ENCODE assay signal across 1 cellular context in the genomic region with DNA sequence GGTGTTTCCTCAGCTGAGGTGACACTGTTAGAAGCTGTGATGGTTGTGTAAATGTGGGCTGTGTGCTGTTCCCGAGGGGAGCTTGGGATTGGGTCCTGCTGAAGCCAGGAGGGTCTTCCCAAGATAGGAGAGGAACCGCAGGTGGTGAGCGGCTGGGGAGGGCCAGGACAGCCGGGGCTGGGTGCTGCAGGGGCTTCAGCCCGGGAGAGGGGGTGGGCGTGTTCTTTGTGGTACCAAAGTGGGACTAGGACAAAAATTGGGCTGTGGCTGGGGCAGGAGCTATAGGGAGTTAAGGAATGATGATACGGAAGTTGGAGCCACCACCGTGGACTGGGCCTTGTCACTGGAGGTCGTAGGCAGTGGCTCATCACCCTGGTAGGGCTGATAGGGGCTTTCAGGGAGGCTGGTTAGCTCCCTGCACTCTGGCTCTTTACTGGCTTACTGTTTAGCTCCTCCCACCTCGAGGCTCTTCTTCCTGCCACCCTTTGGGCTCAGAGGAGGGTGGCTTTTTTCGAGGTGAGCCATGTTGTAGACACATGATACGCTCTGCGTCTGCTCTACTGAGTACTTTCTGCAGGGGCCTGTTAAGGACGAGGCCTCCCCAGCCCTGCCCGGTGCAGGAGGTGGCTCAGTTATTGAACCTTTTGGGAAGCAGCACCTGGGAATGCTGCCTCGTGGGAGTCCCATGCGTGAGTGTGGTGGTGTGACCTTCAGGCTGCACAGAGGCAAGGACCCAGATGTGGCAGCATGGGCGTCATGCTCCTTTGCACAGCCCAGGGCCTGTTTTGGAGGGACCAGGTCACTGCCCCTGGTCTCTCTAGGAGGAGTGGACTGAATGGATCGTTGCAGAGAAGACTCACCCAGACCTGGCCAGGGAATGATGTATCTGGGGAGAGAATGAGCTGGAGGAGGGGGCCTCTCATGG.
TF ChIP-seq lines count a peak whose summit lies in the region.

No MANE protein-coding gene starts in this region.

TF ChIP-seq in IMR-90, 13 proteins besides CTCF, POLR2A, EP300 and RAD21:
- no peak for TF ChIP-seq NFE2L2 (IDR thresholded peaks at IDR 0.05; ENCODE audit: low read depth, low read length)
- no peak for TF ChIP-seq MAZ (IDR thresholded peaks at IDR 0.05; ENCODE audit: borderline replicate concordance, low read depth, low read length)
- no peak for TF ChIP-seq BHLHE40 (IDR thresholded peaks at IDR 0.05; ENCODE audit: low read depth, low read length)
- TF ChIP-seq, protein P1, sequence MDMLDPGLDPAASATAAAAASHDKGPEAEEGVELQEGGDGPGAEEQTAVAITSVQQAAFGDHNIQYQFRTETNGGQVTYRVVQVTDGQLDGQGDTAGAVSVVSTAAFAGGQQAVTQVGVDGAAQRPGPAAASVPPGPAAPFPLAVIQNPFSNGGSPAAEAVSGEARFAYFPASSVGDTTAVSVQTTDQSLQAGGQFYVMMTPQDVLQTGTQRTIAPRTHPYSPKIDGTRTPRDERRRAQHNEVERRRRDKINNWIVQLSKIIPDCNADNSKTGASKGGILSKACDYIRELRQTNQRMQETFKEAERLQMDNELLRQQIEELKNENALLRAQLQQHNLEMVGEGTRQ (IDR thresholded peaks at IDR 0.05; ENCODE audit: low read depth, low read length): no peak
- TF ChIP-seq RFX5 (IDR thresholded peaks at IDR 0.05; ENCODE audit: low read depth, low read length): no peak
- TF ChIP-seq SMC3 (IDR thresholded peaks at IDR 0.05; ENCODE audit: low read depth, low read length): no peak
- TF ChIP-seq, protein P2, sequence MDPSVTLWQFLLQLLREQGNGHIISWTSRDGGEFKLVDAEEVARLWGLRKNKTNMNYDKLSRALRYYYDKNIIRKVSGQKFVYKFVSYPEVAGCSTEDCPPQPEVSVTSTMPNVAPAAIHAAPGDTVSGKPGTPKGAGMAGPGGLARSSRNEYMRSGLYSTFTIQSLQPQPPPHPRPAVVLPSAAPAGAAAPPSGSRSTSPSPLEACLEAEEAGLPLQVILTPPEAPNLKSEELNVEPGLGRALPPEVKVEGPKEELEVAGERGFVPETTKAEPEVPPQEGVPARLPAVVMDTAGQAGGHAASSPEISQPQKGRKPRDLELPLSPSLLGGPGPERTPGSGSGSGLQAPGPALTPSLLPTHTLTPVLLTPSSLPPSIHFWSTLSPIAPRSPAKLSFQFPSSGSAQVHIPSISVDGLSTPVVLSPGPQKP (IDR thresholded peaks at IDR 0.05; ENCODE audit: borderline replicate concordance, low read depth, low read length): no peak
- TF ChIP-seq MXI1 (IDR thresholded peaks at IDR 0.05; ENCODE audit: borderline replicate concordance, low read depth, low read length): no peak
- TF ChIP-seq RCOR1 (IDR thresholded peaks at IDR 0.05; ENCODE audit: insufficient replicate concordance, low read length): no peak
- no peak for TF ChIP-seq CEBPB (IDR thresholded peaks at IDR 0.05; ENCODE audit: low read depth, low read length)
